ENCODE assay signal across 8 cellular contexts in genomic region chr7:151110941-151111645, GRCh38. TPM values are rescaled to one million over a fixed set of nuclear protein-coding genes. Genes with fewer than 3 reads are reported as not detected.
DNase-seq lines count a peak whose midpoint lies in the region; ATAC-seq, FAIRE-seq and TF ChIP-seq lines count a peak whose summit lies in the region.

No MANE protein-coding gene starts in this region.

- no peak overlapping the region for H3K4me3 Mint-ChIP-seq in activated CD8-positive, alpha-beta T cell treated with anti-CD3 and anti-CD28 coated beads for 36 hours

- peak; percentile 80 for ATAC-seq in HG02884 (IDR thresholded peaks at IDR 0.05; ENCODE audit: unreplicated experiment)
- ATAC-seq in activated CD8-positive, alpha-beta T cell treated with anti-CD3 and anti-CD28 coated beads for 36 hours, result peak; percentile 74

- H3K4me1 Mint-ChIP-seq in activated CD8-positive, alpha-beta T cell treated with anti-CD3 and anti-CD28 coated beads for 36 hours (ENCODE audit: low read depth), result peaks cover 4% of the 10 kb centered on the region

- DNase-seq in GM12891 (ENCODE audit: insufficient read length, low spot score) (peak; percentile 93), NCI-H2227 treated with DMSO at 0.1 percent for 48 hours (lab: John Stamatoyannopoulos, UW) (peak; percentile 33), midbrain (lab: John Stamatoyannopoulos, UW) (peak; percentile 84)
- DNase-seq in activated CD8-positive, alpha-beta T cell treated with anti-CD3 and anti-CD28 coated beads for 36 hours, result peak; percentile 83
- DNase-seq in effector memory CD4-positive, alpha-beta T cell, result peak; percentile 51 to 56 (median 54)
- DNase-seq in stimulated activated CD8-positive, alpha-beta memory T cell treated with anti-CD3 and anti-CD28 coated beads, Interleukin-4, amount 100 ng/mL, for 4 hours (ENCODE audit: low read depth in 2 of 2, low spot score in 1 of 2), result peak; percentile 34 to 50

- TF ChIP-seq CTCF in 22Rv1 (IDR thresholded peaks at IDR 0.05), result peak; percentile 98
- TF ChIP-seq CTCF in activated CD8-positive, alpha-beta T cell treated with anti-CD3 and anti-CD28 coated beads for 36 hours (IDR thresholded peaks at IDR 0.05), result peak; percentile 91

- CTCF ChIA-PET in activated CD8-positive, alpha-beta T cell treated with anti-CD3 and anti-CD28 coated beads for 36 hours (lab: Charles Lee), result interaction anchor here (0.7 to 4.9 kb wide), 43 partner anchors 9 to 233 kb away, joined by 3 to 38 read pairs (median 5); partner anchors contain the start of genes ABCB8, ABCF2, ATG9B and SLC4A2

- no peaks in the 10 kb centered on the region for H3K9me3 Mint-ChIP-seq in activated CD8-positive, alpha-beta T cell treated with anti-CD3 and anti-CD28 coated beads for 36 hours

- 0 out of 2 replicates have a peak overlapping the region, but pooled peaks have one; percentile 20 for H3K27ac ChIP-seq in 22Rv1
- H3K27ac ChIP-seq in effector memory CD4-positive, alpha-beta T cell (ENCODE audit: insufficient read depth, low read length, poor library complexity, severe bottlenecking), result no peak overlapping the region

- peaks cover 9% of the 10 kb centered on the region for H3K4me1 ChIP-seq in effector memory CD4-positive, alpha-beta T cell (ENCODE audit: control insufficient read depth, insufficient read depth, low read length, poor library complexity, severe bottlenecking)

- H3K36me3 ChIP-seq in effector memory CD4-positive, alpha-beta T cell (ENCODE audit: control insufficient read depth, insufficient read depth, low read length), result no peaks in the 10 kb centered on the region

- intact Hi-C loops in activated CD8-positive, alpha-beta T cell treated with anti-CD3 and anti-CD28 coated beads for 36 hours (cut with micrococcal nuclease), result loop anchor here (10.0 kb wide), 1 partner anchor 194 kb away; no protein-coding TSS in a partner anchor

- H3K27me3 ChIP-seq in effector memory CD4-positive, alpha-beta T cell (replicated peaks; ENCODE audit: control insufficient read depth, insufficient read depth, low read length, poor library complexity, severe bottlenecking), result no peaks in the 10 kb centered on the region

- no peaks in the 10 kb centered on the region for H3K9me3 ChIP-seq in effector memory CD4-positive, alpha-beta T cell (ENCODE audit: control insufficient read depth, low read length)

- H3K4me3 ChIP-seq in effector memory CD4-positive, alpha-beta T cell (ENCODE audit: insufficient read depth, low read depth, low read length, poor library complexity, severe bottlenecking), result no peak overlapping the region

- H3K27me3 Mint-ChIP-seq in activated CD8-positive, alpha-beta T cell treated with anti-CD3 and anti-CD28 coated beads for 36 hours, result peaks cover 17% of the 10 kb centered on the region

- FAIRE-seq in GM12891 (lab: Jason Lieb, UNC), result peak; percentile 98

- no peaks in the 10 kb centered on the region for H3K36me3 Mint-ChIP-seq in activated CD8-positive, alpha-beta T cell treated with anti-CD3 and anti-CD28 coated beads for 36 hours (ENCODE audit: low read depth)

- no peak overlapping the region for H3K27ac Mint-ChIP-seq in activated CD8-positive, alpha-beta T cell treated with anti-CD3 and anti-CD28 coated beads for 36 hours

- no peak for TF ChIP-seq POLR2A in GM12891 (IDR thresholded peaks at IDR 0.05; ENCODE audit: low read depth, low read length)

- POLR2A ChIA-PET in activated CD8-positive, alpha-beta T cell treated with anti-CD3 and anti-CD28 coated beads for 36 hours (lab: Charles Lee), result no interaction called here

TF ChIP-seq in GM12891, 5 proteins besides CTCF, POLR2A, EP300 and RAD21:
- no peak for TF ChIP-seq SPI1 (IDR thresholded peaks at IDR 0.05; ENCODE audit: low read depth, low read length)
- no peak for TF ChIP-seq PAX5 (IDR thresholded peaks at IDR 0.05; ENCODE audit: insufficient read depth, low read length, severe bottlenecking)
- TF ChIP-seq TAF1 (IDR thresholded peaks at IDR 0.05; ENCODE audit: low read depth, low read length), result no peak
- TF ChIP-seq POU2F2 (IDR thresholded peaks at IDR 0.05; ENCODE audit: low read depth, low read length), result no peak
- TF ChIP-seq POLR2AphosphoS5 (IDR thresholded peaks at IDR 0.05; ENCODE audit: low read depth, low read length), result no peak
TF ChIP-seq in GM12891: peak in this region for 0.

RNA-seq across cellular contexts. Expression of gene AGAP3, which starts 24.8 kb away (rescaled TPM):
- polyA plus RNA-seq in GM12891 (2012; ENCODE audit: low read depth, missing spikeins), result 21.4 TPM
- 10 to 100 TPM; 20.6 to 22.0 TPM for total RNA-seq in activated CD8-positive, alpha-beta T cell treated with anti-CD3 and anti-CD28 coated beads for 36 hours

RNA-seq across cellular contexts. Expression of gene TMUB1, which starts 27.8 kb away (rescaled TPM):
- polyA plus RNA-seq in GM12891 (2012; ENCODE audit: low read depth, missing spikeins), result 39.5 TPM
- total RNA-seq in activated CD8-positive, alpha-beta T cell treated with anti-CD3 and anti-CD28 coated beads for 36 hours, result 10 to 100 TPM; 59.7 to 64.2 TPM

RNA-seq across cellular contexts. Expression of gene FASTK, which starts 30.5 kb away (rescaled TPM):
- polyA plus RNA-seq in GM12891 (2012; ENCODE audit: low read depth, missing spikeins), result 58.3 TPM
- total RNA-seq in activated CD8-positive, alpha-beta T cell treated with anti-CD3 and anti-CD28 coated beads for 36 hours, result 10 to 100 TPM; 54.0 to 59.4 TPM

RNA-seq across cellular contexts. Expression of gene SLC4A2, which starts 51.7 kb away (rescaled TPM):
- polyA plus RNA-seq in GM12891 (2012; ENCODE audit: low read depth, missing spikeins), result 34.9 TPM
- 10 to 100 TPM; 42.7 to 46.1 TPM for total RNA-seq in activated CD8-positive, alpha-beta T cell treated with anti-CD3 and anti-CD28 coated beads for 36 hours

RNA-seq across cellular contexts. Expression of gene CDK5, which starts 53.4 kb away (rescaled TPM):
- polyA plus RNA-seq in GM12891 (2012; ENCODE audit: low read depth, missing spikeins), result 14.4 TPM
- total RNA-seq in activated CD8-positive, alpha-beta T cell treated with anti-CD3 and anti-CD28 coated beads for 36 hours, result 10 to 100 TPM in 1 of 2 experiments, 1 to 10 TPM in 1; 9.9 to 10.4 TPM

Comparison
In these comparisons a context has a peak if more than half of its experiments do, and no peak if none do; other contexts are left out.
1. DNase-seq: peak in every context shown above with its lines; median percentile 93 in GM12891; 84 in midbrain; 83 in activated CD8-positive, alpha-beta T cell treated with anti-CD3 and anti-CD28 coated beads for 36 hours; 54 in effector memory CD4-positive, alpha-beta T cell; 42 in stimulated activated CD8-positive, alpha-beta memory T cell treated with anti-CD3 and anti-CD28 coated beads, Interleukin-4, amount 100 ng/mL, for 4 hours; 33 in NCI-H2227 treated with DMSO at 0.1 percent for 48 hours.